In genomic region chr2:190996338-190996946, GRCh38 we compare ENCODE assay signal across 8 cellular contexts. TPM values are rescaled to one million over a fixed set of nuclear protein-coding genes. Genes with fewer than 3 reads are reported as not detected.
DNase-seq lines count a peak whose midpoint lies in the region; ATAC-seq and TF ChIP-seq lines count a peak whose summit lies in the region.

No MANE protein-coding gene starts in this region.

- POLR2A ChIA-PET in activated CD4-positive, alpha-beta memory T cell treated with anti-CD3 and anti-CD28 coated beads for 36 hours (lab: Charles Lee): interaction anchor here (1.2 kb wide), 1 partner anchor 16 kb away, joined by 4 read pairs; no protein-coding TSS in a partner anchor

- no peaks in the 10 kb centered on the region for H3K27me3 Mint-ChIP-seq in stimulated activated naive CD8-positive, alpha-beta T cell treated with anti-CD3 and anti-CD28 coated beads, Interleukin-15, Interleukin-2, amounts not matched to agents 100 ng/mL and 50 ng/mL, for 24 hours
- no peaks in the 10 kb centered on the region for H3K27me3 Mint-ChIP-seq in activated CD4-positive, alpha-beta memory T cell treated with anti-CD3 and anti-CD28 coated beads for 36 hours
- H3K27me3 Mint-ChIP-seq in stimulated activated memory B cell treated with anti-CD40 and anti-IgM and Interleukin-4, amounts not matched to agents 10 μg/mL and 1 μg/mL and 100 μg/mL, for 72 hours: no peaks in the 10 kb centered on the region

- H3K4me1 Mint-ChIP-seq in stimulated activated naive CD8-positive, alpha-beta T cell treated with anti-CD3 and anti-CD28 coated beads, Interleukin-15, Interleukin-2, amounts not matched to agents 100 ng/mL and 50 ng/mL, for 24 hours (ENCODE audit: low read depth): peaks cover 54% of the 10 kb centered on the region
- H3K4me1 Mint-ChIP-seq in activated CD4-positive, alpha-beta memory T cell treated with anti-CD3 and anti-CD28 coated beads for 36 hours (ENCODE audit: low read depth): peaks cover 52% of the 10 kb centered on the region
- H3K4me1 Mint-ChIP-seq in stimulated activated memory B cell treated with anti-CD40 and anti-IgM and Interleukin-4, amounts not matched to agents 10 μg/mL and 1 μg/mL and 100 μg/mL, for 72 hours: peaks cover 8% of the 10 kb centered on the region

- no peak for ATAC-seq in stimulated activated naive CD8-positive, alpha-beta T cell treated with anti-CD3 and anti-CD28 coated beads, Interleukin-15, Interleukin-2, amounts not matched to agents 100 U/mL and 50 U/mL, for 24 hours
- peak; percentile 50 for ATAC-seq in stimulated activated memory B cell treated with anti-CD40 and anti-IgM and Interleukin-4, amounts not matched to agents 10 μg/mL and 1 μg/mL and 100 μg/mL, for 72 hours
- ATAC-seq in HG03039 (IDR thresholded peaks at IDR 0.05; ENCODE audit: unreplicated experiment) (no peak), GM21786 (IDR thresholded peaks at IDR 0.05; ENCODE audit: unreplicated experiment) (no peak)

- no peak overlapping the region for H3K4me3 Mint-ChIP-seq in stimulated activated naive CD8-positive, alpha-beta T cell treated with anti-CD3 and anti-CD28 coated beads, Interleukin-15, Interleukin-2, amounts not matched to agents 100 ng/mL and 50 ng/mL, for 24 hours
- no peak overlapping the region for H3K4me3 Mint-ChIP-seq in activated CD4-positive, alpha-beta memory T cell treated with anti-CD3 and anti-CD28 coated beads for 36 hours
- no peak overlapping the region for H3K4me3 Mint-ChIP-seq in stimulated activated memory B cell treated with anti-CD40 and anti-IgM and Interleukin-4, amounts not matched to agents 10 μg/mL and 1 μg/mL and 100 μg/mL, for 72 hours

- H3K36me3 Mint-ChIP-seq in stimulated activated naive CD8-positive, alpha-beta T cell treated with anti-CD3 and anti-CD28 coated beads, Interleukin-15, Interleukin-2, amounts not matched to agents 100 ng/mL and 50 ng/mL, for 24 hours (ENCODE audit: low read depth): peaks cover 95% of the 10 kb centered on the region
- peaks cover 85% of the 10 kb centered on the region for H3K36me3 Mint-ChIP-seq in activated CD4-positive, alpha-beta memory T cell treated with anti-CD3 and anti-CD28 coated beads for 36 hours
- peaks cover 90% of the 10 kb centered on the region for H3K36me3 Mint-ChIP-seq in stimulated activated memory B cell treated with anti-CD40 and anti-IgM and Interleukin-4, amounts not matched to agents 10 μg/mL and 1 μg/mL and 100 μg/mL, for 72 hours

- TF ChIP-seq RAD21 in Ishikawa (IDR thresholded peaks at IDR 0.05; ENCODE audit: low read depth): peak; percentile 29; the same call in 1 of the 2 replicates

- TF ChIP-seq EP300 in Ishikawa (IDR thresholded peaks at IDR 0.05; ENCODE audit: borderline replicate concordance): no peak

- no peak for DNase-seq in stimulated activated naive CD8-positive, alpha-beta T cell treated with anti-CD3 and anti-CD28 coated beads, Interleukin-15, Interleukin-2, amounts not matched to agents 100 U/mL and 50 U/mL, for 24 hours
- DNase-seq in activated CD4-positive, alpha-beta memory T cell treated with anti-CD3 and anti-CD28 coated beads for 36 hours: no peak
- peak; percentile 58 for DNase-seq in glomerular visceral epithelial cell (ENCODE audit: extremely low spot score)

- peaks cover 21% of the 10 kb centered on the region for H3K9me3 Mint-ChIP-seq in stimulated activated naive CD8-positive, alpha-beta T cell treated with anti-CD3 and anti-CD28 coated beads, Interleukin-15, Interleukin-2, amounts not matched to agents 100 ng/mL and 50 ng/mL, for 24 hours
- peaks cover 14% of the 10 kb centered on the region for H3K9me3 Mint-ChIP-seq in activated CD4-positive, alpha-beta memory T cell treated with anti-CD3 and anti-CD28 coated beads for 36 hours
- H3K9me3 Mint-ChIP-seq in stimulated activated memory B cell treated with anti-CD40 and anti-IgM and Interleukin-4, amounts not matched to agents 10 μg/mL and 1 μg/mL and 100 μg/mL, for 72 hours: peaks cover 8% of the 10 kb centered on the region

- intact Hi-C loops in activated CD4-positive, alpha-beta memory T cell treated with anti-CD3 and anti-CD28 coated beads for 36 hours (cut with micrococcal nuclease): loop anchor here (5.0 kb wide), 1 partner anchor 36 kb away; no protein-coding TSS in a partner anchor

- peak overlapping the region; percentile 27 for H3K27ac Mint-ChIP-seq in stimulated activated naive CD8-positive, alpha-beta T cell treated with anti-CD3 and anti-CD28 coated beads, Interleukin-15, Interleukin-2, amounts not matched to agents 100 ng/mL and 50 ng/mL, for 24 hours
- peak overlapping the region; percentile 86 for H3K27ac Mint-ChIP-seq in activated CD4-positive, alpha-beta memory T cell treated with anti-CD3 and anti-CD28 coated beads for 36 hours
- peak overlapping the region; percentile 46 for H3K27ac Mint-ChIP-seq in stimulated activated memory B cell treated with anti-CD40 and anti-IgM and Interleukin-4, amounts not matched to agents 10 μg/mL and 1 μg/mL and 100 μg/mL, for 72 hours

- CTCF ChIA-PET in activated CD4-positive, alpha-beta memory T cell treated with anti-CD3 and anti-CD28 coated beads for 36 hours (lab: Charles Lee): interaction anchor here (0.6 to 1.8 kb wide), 5 partner anchors 9 to 24 kb away, joined by 3 to 7 read pairs (median 3); partner anchors contain the start of gene STAT1

TF ChIP-seq in Ishikawa, 13 proteins besides CTCF, POLR2A, EP300 and RAD21:
- TF ChIP-seq CEBPB (IDR thresholded peaks at IDR 0.05) (no peak), EGR1 (IDR thresholded peaks at IDR 0.05) (no peak), USF1 (IDR thresholded peaks at IDR 0.05) (no peak), MAX (IDR thresholded peaks at IDR 0.05) (no peak), ZBTB7A (IDR thresholded peaks at IDR 0.05; ENCODE audit: low read depth) (no peak), CREB1 (IDR thresholded peaks at IDR 0.05; ENCODE audit: low read depth) (no peak), TAF1 (IDR thresholded peaks at IDR 0.05; ENCODE audit: low read depth) (no peak)
TF ChIP-seq in Ishikawa: peak in this region for 0.

RNA-seq across cellular contexts. Expression of gene STAT1, which starts 17.5 kb away (rescaled TPM):
- 100 to 1,000 TPM; 309 to 314 TPM for total RNA-seq in activated CD4-positive, alpha-beta memory T cell treated with anti-CD3 and anti-CD28 coated beads for 36 hours

Comparison
In these comparisons a context has a peak if more than half of its experiments do, and no peak if none do; other contexts are left out.
1. H3K27ac Mint-ChIP-seq: peak in every context shown above with its lines; median percentile 86 in activated CD4-positive, alpha-beta memory T cell treated with anti-CD3 and anti-CD28 coated beads for 36 hours; 46 in stimulated activated memory B cell treated with anti-CD40 and anti-IgM and Interleukin-4, amounts not matched to agents 10 μg/mL and 1 μg/mL and 100 μg/mL, for 72 hours; 27 in stimulated activated naive CD8-positive, alpha-beta T cell treated with anti-CD3 and anti-CD28 coated beads, Interleukin-15, Interleukin-2, amounts not matched to agents 100 ng/mL and 50 ng/mL, for 24 hours.